In the genomic region with DNA sequence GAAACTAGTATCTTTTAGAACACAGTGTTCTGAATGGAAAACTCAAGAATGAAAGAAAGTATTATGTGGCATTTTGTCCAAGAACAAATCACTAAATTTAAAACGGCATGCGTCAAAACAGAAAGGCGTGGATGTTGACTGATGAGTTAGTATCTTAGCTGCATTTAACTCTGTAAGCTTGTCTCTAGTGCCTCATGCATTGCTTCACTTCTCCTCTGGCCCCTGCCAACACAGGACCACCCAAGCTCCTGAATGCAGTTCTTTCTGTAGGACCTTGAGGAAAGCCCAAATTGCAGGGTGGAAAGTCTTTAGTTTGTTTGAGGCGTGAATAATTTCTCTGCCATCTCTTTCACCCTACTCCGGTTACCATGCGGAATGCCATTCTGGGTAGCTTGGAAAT, we compare ENCODE assay signal across 19 cellular contexts.
"Had no signal": no experiment of that assay in that cellular context is flagged by ENCODE, and none has a peak within 500 bp of the region (broad histone marks: within the 10 kb centered on the region; RNA-seq: fewer than 3 reads in every experiment).

No MANE protein-coding gene starts in this region.

- H3K27ac ChIP-seq: colonic mucosa, heart left ventricle, neutrophil, sigmoid colon, thoracic aorta had no signal

- H3K9me3 Mint-ChIP-seq: endodermal cell had no signal

- H3K36me3 ChIP-seq: colonic mucosa, heart left ventricle, neutrophil, sigmoid colon, thoracic aorta had no signal

- H3K4me3 ChIP-seq: colonic mucosa, heart left ventricle, mucosa of descending colon, sigmoid colon, thoracic aorta had no signal

- DNase-seq: colonic mucosa; dermis blood vessel endothelial cell; endodermal cell; erythroblast; heart left ventricle; hippocampal formation; kidney glomerular epithelial cell; mammary epithelial cell; mucosa of descending colon; naive thymus-derived CD8-positive, alpha-beta T cell; posterior cingulate gyrus; sigmoid colon; small intestine; stimulated activated CD4-positive, alpha-beta T cell treated with anti-CD3 and anti-CD28 coated beads, Interleukin-12 subunit alpha, Interleukin-12 subunit beta, amount 100 ng/mL, for 4 hours; stimulated activated naive CD4-positive, alpha-beta T cell treated with Interleukin-2 at 50 U/mL for 16 hours; trophoblast cell had no signal

- ATAC-seq: heart left ventricle; left lobe of liver; mucosa of descending colon; naive thymus-derived CD8-positive, alpha-beta T cell had no signal

- H3K36me3 Mint-ChIP-seq: naive thymus-derived CD8-positive, alpha-beta T cell had no signal

- H3K4me1 Mint-ChIP-seq: endodermal cell; naive thymus-derived CD8-positive, alpha-beta T cell had no signal

- H3K27me3 ChIP-seq: colonic mucosa, heart left ventricle, neutrophil, sigmoid colon had no signal

- H3K9me3 ChIP-seq: colonic mucosa, heart left ventricle, mucosa of descending colon, neutrophil, sigmoid colon, thoracic aorta had no signal

- H3K4me1 ChIP-seq: colonic mucosa had no signal

- H3K4me3 Mint-ChIP-seq: endodermal cell; naive thymus-derived CD8-positive, alpha-beta T cell had no signal

- H3K27ac Mint-ChIP-seq: endodermal cell; naive thymus-derived CD8-positive, alpha-beta T cell had no signal
